ENCODE assay signal across 8 cellular contexts in the genomic region with DNA sequence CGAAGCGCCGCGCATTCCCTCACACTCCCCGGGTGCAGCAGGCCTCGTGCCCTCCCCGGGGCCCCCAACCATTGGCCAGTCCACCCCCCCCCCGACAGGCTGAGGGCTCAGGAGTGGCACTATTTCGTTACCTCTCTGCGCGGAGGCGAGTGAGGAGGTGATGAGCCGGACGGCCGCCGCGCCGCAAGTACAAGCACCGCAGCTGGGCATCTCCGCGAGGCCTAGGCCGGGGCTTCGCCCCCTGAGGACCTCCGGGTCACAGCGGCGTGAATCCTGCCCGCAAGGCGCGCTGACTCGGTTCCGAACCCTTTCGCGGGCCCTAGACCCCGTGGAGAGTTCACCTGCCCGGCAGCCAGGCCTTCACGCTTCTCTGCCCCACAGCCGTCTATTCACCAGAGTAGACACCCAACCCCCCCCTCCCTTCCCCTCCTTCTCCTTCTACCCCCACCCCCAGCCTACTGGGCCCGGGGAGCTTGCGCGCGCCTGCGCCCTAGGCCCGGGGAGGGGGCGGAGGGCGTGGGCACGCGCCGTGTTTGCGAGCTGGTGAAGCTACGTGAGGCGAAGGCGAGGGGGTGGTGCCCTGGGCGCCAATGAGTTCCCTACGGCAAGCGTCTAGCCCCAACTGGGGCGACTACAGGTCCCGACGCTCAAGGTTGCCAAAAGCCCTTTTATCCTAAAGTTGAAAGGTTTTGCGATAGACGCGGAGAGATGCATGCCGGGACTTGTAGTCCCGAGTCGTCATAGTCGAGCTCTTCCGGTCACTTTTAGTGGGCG. TPM values are rescaled to one million over a fixed set of nuclear protein-coding genes. Genes with fewer than 3 reads are reported as not detected.
A peak's percentile ranks its signal among the peaks of the same experiment; 100 is the strongest.
DNase-seq lines count a peak whose midpoint lies in the region; ATAC-seq, FAIRE-seq and TF ChIP-seq lines count a peak whose summit lies in the region.

A gene (minus strand): TSS at position 399 of the 774 bp plus-strand sequence. CDS start 189 bp downstream, at position 210.

- peaks cover 26% of the 10 kb centered on the region for H3K4me1 Mint-ChIP-seq in activated T-cell treated with anti-CD3 and anti-CD28 coated beads, Interleukin-2, amount 50 U/mL, for 72 hours (ENCODE audit: low read depth)

- no peaks in the 10 kb centered on the region for H3K9me3 Mint-ChIP-seq in activated T-cell treated with anti-CD3 and anti-CD28 coated beads, Interleukin-2, amount 50 U/mL, for 72 hours

- H3K36me3 Mint-ChIP-seq in activated T-cell treated with anti-CD3 and anti-CD28 coated beads, Interleukin-2, amount 50 U/mL, for 72 hours (ENCODE audit: insufficient read depth in 2 of 2): peaks cover 0 to 11% of the 10 kb centered on the region in 2 donors

- H3K4me3 ChIP-seq in Karpas-422 (ENCODE audit: low read length) (peak within 1 kb of the TSS; percentile 91), esophagus squamous epithelium (peak within 1 kb of the TSS; percentile 76 to 100 (median 79)), muscle layer of duodenum (ENCODE audit: low read depth in 1 of 2, low read length in 2 of 2) (peak within 1 kb of the TSS; percentile 61 to 96)

- H3K27ac ChIP-seq in Karpas-422 (ENCODE audit: low read length): peak within 1 kb of the TSS; percentile 81
- peak within 1 kb of the TSS; percentile 92 to 99 (median 95) for H3K27ac ChIP-seq in esophagus squamous epithelium
- H3K27ac ChIP-seq in muscle layer of duodenum (ENCODE audit: low read length): peak within 1 kb of the TSS; percentile 94

- TF ChIP-seq POLR2A in esophagus squamous epithelium (IDR thresholded peaks at IDR 0.05): peak in 3 of 4 donors; percentile 45 to 81 (median 71)

- H2AFZ ChIP-seq in Karpas-422 (ENCODE audit: low read length): peak within 1 kb of the TSS; percentile 95

- 0% methylated on average over 11 to 14 of the region's 67 CpGs for WGBS in esophagus squamous epithelium, 2 donors

- peak within 1 kb of the TSS; percentile 98 for H3K4me2 ChIP-seq in Karpas-422 (ENCODE audit: low read depth, low read length, poor library complexity, severe bottlenecking)

- H3K36me3 ChIP-seq in Karpas-422 (ENCODE audit: insufficient read depth, low read length) (peaks cover 4% of the 10 kb centered on the region; the same call in 1 of the 2 replicates), esophagus squamous epithelium (peaks cover 0 to 13% (median 0%) of the 10 kb centered on the region in 3 donors), muscle layer of duodenum (ENCODE audit: control insufficient read depth in 1 of 2, insufficient read depth in 2 of 2, low read length in 2 of 2) (no peaks in the 10 kb centered on the region)

- peak within 1 kb of the TSS; percentile 96 for H3K27ac Mint-ChIP-seq in activated T-cell treated with anti-CD3 and anti-CD28 coated beads, Interleukin-2, amount 50 U/mL, for 72 hours

- TF ChIP-seq CTCF in esophagus squamous epithelium (IDR thresholded peaks at IDR 0.05): peak in 2 of 6 experiments; percentile 2 to 15

- no peak for FAIRE-seq in RCC 7860 (lab: Jason Lieb, UNC)

- ATAC-seq in GM21825 (IDR thresholded peaks at IDR 0.05; ENCODE audit: unreplicated experiment): peak; percentile 61
- peak; percentile 93 to 95 for ATAC-seq in activated T-cell treated with anti-CD3 and anti-CD28 coated beads, Interleukin-2, amount 50 U/mL, for 72 hours (replicated peaks in 1 of 2)

- no peaks in the 10 kb centered on the region for H3K9me2 ChIP-seq in Karpas-422 (replicated peaks; ENCODE audit: insufficient read depth, low read length)

- H3K27me3 ChIP-seq in Karpas-422 (ENCODE audit: low read length) (no peaks in the 10 kb centered on the region), esophagus squamous epithelium (no peaks in the 10 kb centered on the region), muscle layer of duodenum (ENCODE audit: low read depth, low read length) (no peaks in the 10 kb centered on the region)

- H3K4me1 ChIP-seq in Karpas-422 (ENCODE audit: low read length) (peaks cover 28% of the 10 kb centered on the region), esophagus squamous epithelium (peaks cover 7 to 45% (median 23%) of the 10 kb centered on the region in 3 donors), muscle layer of duodenum (ENCODE audit: control insufficient read depth in 1 of 2, insufficient read depth in 2 of 2, low read length in 2 of 2) (peaks cover 4 to 16% of the 10 kb centered on the region in 2 donors)

- intact Hi-C loops in esophagus squamous epithelium (cut with DNase I): no loop called here

- H4K20me1 ChIP-seq in Karpas-422 (ENCODE audit: insufficient read depth, low read depth, low read length): peaks cover 3% of the 10 kb centered on the region; the same call in 1 of the 2 replicates

- peak within 1 kb of the TSS; percentile 99 for H3K9ac ChIP-seq in Karpas-422 (ENCODE audit: low read length)

- H3K9me3 ChIP-seq in Karpas-422 (ENCODE audit: low read length) (no peaks in the 10 kb centered on the region), esophagus squamous epithelium (no peaks in the 10 kb centered on the region), muscle layer of duodenum (ENCODE audit: control insufficient read depth in 1 of 2, low read length in 2 of 2) (no peaks in the 10 kb centered on the region)

- peaks cover 49% of the 10 kb centered on the region for H3K79me2 ChIP-seq in Karpas-422 (ENCODE audit: low read length)

- H3K4me3 Mint-ChIP-seq in activated T-cell treated with anti-CD3 and anti-CD28 coated beads, Interleukin-2, amount 50 U/mL, for 72 hours: peak within 1 kb of the TSS; percentile 93 to 96

- DNase-seq in DMS79 treated with DMSO at 0.1 percent for 48 hours (lab: John Stamatoyannopoulos, UW): peak; percentile 63
- DNase-seq in Karpas-422: peak; percentile 97
- DNase-seq in RCC 7860 (ENCODE audit: low spot score): peak; percentile 79
- peak; percentile 93 to 94 for DNase-seq in activated T-cell treated with anti-CD3 and anti-CD28 coated beads, Interleukin-2, amount 50 U/mL, for 72 hours
- peak; percentile 68 for DNase-seq in esophagus squamous epithelium (lab: John Stamatoyannopoulos, UW)
- DNase-seq in stimulated activated CD8-positive, alpha-beta memory T cell treated with anti-CD3 and anti-CD28 coated beads, Interleukin-7, amount 100 ng/mL, for 24 hours (ENCODE audit: low read depth): peak; percentile 70

- H3K27me3 Mint-ChIP-seq in activated T-cell treated with anti-CD3 and anti-CD28 coated beads, Interleukin-2, amount 50 U/mL, for 72 hours (ENCODE audit: low read depth): no peaks in the 10 kb centered on the region

RNA-seq across cellular contexts. Expression of the gene that starts here (rescaled TPM):
- total RNA-seq in Karpas-422 (2014; rRNA removed; shearing (Covaris generic); ENCODE audit: low replicate concordance): 26.2 and 34.3 TPM in 2 replicates
- total RNA-seq in activated T-cell treated with anti-CD3 and anti-CD28 coated beads, Interleukin-2, amount 50 U/mL, for 72 hours: 10 to 100 TPM; 61.9 to 64.5 TPM
- total RNA-seq in esophagus squamous epithelium: 10 to 100 TPM; 51.0 to 57.4 (median 54.1) TPM

Comparison
In these comparisons a context has a peak if more than half of its experiments do, and no peak if none do; other contexts are left out.
1. Peak in every context shown above with its lines: DNase-seq, ATAC-seq, H3K4me3 ChIP-seq and H3K27ac ChIP-seq.